ENCODE assay signal across 1 cellular context in genomic region chr4:150305995-150306394, GRCh38.
TF ChIP-seq lines count a peak whose summit lies in the region.

No MANE protein-coding gene starts in this region.

TF ChIP-seq in SK-N-SH treated with all-trans-retinoic acid at 6 μM for 48 hours, 23 proteins besides CTCF, POLR2A, EP300 and RAD21 (continued from another document):
- no peak for TF ChIP-seq TSHZ2 (CRISPR knock-in tag; IDR thresholded peaks at IDR 0.05)
